ENCODE assay signal across 8 cellular contexts in the genomic region with DNA sequence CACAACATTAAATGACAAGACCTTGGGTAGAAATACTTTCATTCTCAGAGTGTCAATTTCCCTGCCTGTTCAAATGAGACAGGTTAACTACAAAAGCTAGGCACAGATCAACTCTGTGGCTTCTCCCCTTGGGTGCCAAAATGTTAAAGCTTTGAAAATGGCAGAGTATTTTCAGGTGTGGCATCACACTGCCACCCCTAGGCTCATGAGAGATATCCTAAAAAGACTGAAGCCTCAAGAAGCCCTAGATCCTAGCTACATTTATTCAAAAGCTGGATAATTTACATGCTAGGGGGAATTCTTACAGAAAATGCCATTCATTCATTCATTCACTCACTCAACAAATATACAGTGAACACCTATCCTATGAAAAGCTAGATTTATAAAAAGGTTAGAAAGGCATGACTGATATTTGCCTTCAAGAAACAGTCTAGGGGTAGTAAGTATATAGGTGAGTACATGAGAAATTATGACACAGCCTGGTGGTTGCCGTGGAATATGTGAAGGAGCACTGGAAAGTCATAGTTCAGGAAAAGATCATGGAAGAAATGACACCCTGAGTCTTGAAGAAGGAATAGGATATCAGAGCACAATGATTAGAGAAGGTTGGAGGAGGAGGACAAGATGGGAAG. TPM values are rescaled to one million over a fixed set of nuclear protein-coding genes. Genes with fewer than 3 reads are reported as not detected.
DNase-seq lines count a peak whose midpoint lies in the region; TF ChIP-seq lines count a peak whose summit lies in the region.

No MANE protein-coding gene starts in this region.

- H3K18ac ChIP-seq in mesendoderm (ENCODE audit: low read length), result no peak overlapping the region

- no peak overlapping the region for H2BK5ac ChIP-seq in mesendoderm (ENCODE audit: low read length)

- no peak overlapping the region for H4K8ac ChIP-seq in mesendoderm (ENCODE audit: low read depth, low read length)

- no peak overlapping the region for H3K4me2 ChIP-seq in mesendoderm (ENCODE audit: low read length)

- DNase-seq in SHP77 (lab: John Stamatoyannopoulos, UW) (peak; percentile 34 to 36), SHP77 treated with DMSO at 0.1 percent for 48 hours (lab: John Stamatoyannopoulos, UW) (no peak), NCI-H128 (lab: John Stamatoyannopoulos, UW; ENCODE audit: unreplicated experiment) (peak; percentile 52), mesendoderm (peak; percentile 70), colonic mucosa (no peak), putamen (ENCODE audit: low spot score) (no peak), dedifferentiated amniotic fluid mesenchymal stem cell (ENCODE audit: extremely low spot score) (no peak)
- DNase-seq in activated naive CD8-positive, alpha-beta T cell treated with anti-CD3 and anti-CD28 coated beads for 36 hours, result no peak

- no peak overlapping the region for H4K5ac ChIP-seq in mesendoderm (ENCODE audit: low read length)

- no peak overlapping the region for H3K56ac ChIP-seq in mesendoderm (ENCODE audit: low read length)

- H3K4me1 Mint-ChIP-seq in activated naive CD8-positive, alpha-beta T cell treated with anti-CD3 and anti-CD28 coated beads for 36 hours, result peaks cover 40% of the 10 kb centered on the region

- no CpG with 5 or more reads among the region's 1 CpG for WGBS in mesendoderm (ENCODE audit: extremely low coverage, insufficient coverage, low lambda C conversion rate)

- H3K4me3 ChIP-seq in mesendoderm (ENCODE audit: low read length), result no peak overlapping the region
- no peak overlapping the region for H3K4me3 ChIP-seq in colonic mucosa

- H3K79me1 ChIP-seq in mesendoderm (ENCODE audit: low read length), result no peaks in the 10 kb centered on the region

- H3K36me3 ChIP-seq in mesendoderm (ENCODE audit: control insufficient read depth, insufficient read depth, low read length) (no peaks in the 10 kb centered on the region), colonic mucosa (no peaks in the 10 kb centered on the region)

- H2AK5ac ChIP-seq in mesendoderm (ENCODE audit: low read length), result no peak overlapping the region

- H3K23ac ChIP-seq in mesendoderm (ENCODE audit: low read length), result no peak overlapping the region

- H3K4me3 Mint-ChIP-seq in activated naive CD8-positive, alpha-beta T cell treated with anti-CD3 and anti-CD28 coated beads for 36 hours, result no peak overlapping the region

- intact Hi-C loops in colonic mucosa (cut with DNase I), result loop anchor here (5.0 kb wide), 1 partner anchor 227 kb away; no protein-coding TSS in a partner anchor

- H3K27me3 Mint-ChIP-seq in activated naive CD8-positive, alpha-beta T cell treated with anti-CD3 and anti-CD28 coated beads for 36 hours, result no peaks in the 10 kb centered on the region

- no peaks in the 10 kb centered on the region for H3K9me3 ChIP-seq in colonic mucosa

- no peak overlapping the region for H2BK120ac ChIP-seq in mesendoderm (ENCODE audit: low read depth, low read length)

- H3K9me3 Mint-ChIP-seq in activated naive CD8-positive, alpha-beta T cell treated with anti-CD3 and anti-CD28 coated beads for 36 hours, result no peaks in the 10 kb centered on the region

- no peak overlapping the region for H2BK15ac ChIP-seq in mesendoderm (replicated peaks; ENCODE audit: low read depth)

- H3K9ac ChIP-seq in mesendoderm (ENCODE audit: low read length) (no peak overlapping the region), colonic mucosa (ENCODE audit: low read depth in 2 of 2, low read length in 2 of 2) (no peak overlapping the region)

- H3K4me1 ChIP-seq in mesendoderm (ENCODE audit: control insufficient read depth, low read depth, low read length) (peaks cover 7% of the 10 kb centered on the region), colonic mucosa (peaks cover 5% of the 10 kb centered on the region)

- no peak overlapping the region for H3K27ac ChIP-seq in mesendoderm (ENCODE audit: low read depth, low read length)
- H3K27ac ChIP-seq in colonic mucosa, result no peak overlapping the region

- no peaks in the 10 kb centered on the region for H3K79me2 ChIP-seq in mesendoderm (ENCODE audit: control insufficient read depth, insufficient read depth, low read length)

- H3K27ac Mint-ChIP-seq in activated naive CD8-positive, alpha-beta T cell treated with anti-CD3 and anti-CD28 coated beads for 36 hours, result peak overlapping the region; percentile 59

- H3K27me3 ChIP-seq in mesendoderm (ENCODE audit: insufficient read depth, low read length, poor library complexity), result no peaks in the 10 kb centered on the region
- no peaks in the 10 kb centered on the region for H3K27me3 ChIP-seq in colonic mucosa

- no peaks in the 10 kb centered on the region for H3K36me3 Mint-ChIP-seq in activated naive CD8-positive, alpha-beta T cell treated with anti-CD3 and anti-CD28 coated beads for 36 hours

- TF ChIP-seq CTCF in colonic mucosa (IDR thresholded peaks at IDR 0.05), result no peak

- H3K4ac ChIP-seq in mesendoderm (ENCODE audit: low read depth, low read length), result no peak overlapping the region

RNA-seq across cellular contexts. Expression of a gene that starts 15.9 kb away (rescaled TPM):
- total RNA-seq in activated naive CD8-positive, alpha-beta T cell treated with anti-CD3 and anti-CD28 coated beads for 36 hours, result 10 to 100 TPM; 36.0 to 36.9 TPM
- 24.8 TPM for polyA plus RNA-seq in mesendoderm (2013, experiment 1 of 2)
- 24.2 TPM for polyA plus RNA-seq in mesendoderm (2013, experiment 2 of 2)
- total RNA-seq in colonic mucosa, result 100 to 1,000 TPM in 1 of 2 donors, 10 to 100 TPM in 1; 80.9 to 103 TPM

Comparison
In these comparisons a context has a peak if more than half of its experiments do, and no peak if none do; other contexts are left out.
1. DNase-seq: peak in SHP77 (2 of 2), NCI-H128 (single experiment) and mesendoderm (single experiment); none in SHP77 treated with DMSO at 0.1 percent for 48 hours (single experiment), activated naive CD8-positive, alpha-beta T cell treated with anti-CD3 and anti-CD28 coated beads for 36 hours (single experiment), colonic mucosa (single experiment), putamen (single experiment) and dedifferentiated amniotic fluid mesenchymal stem cell (single experiment).